8 cellular contexts compared by ENCODE assay signal in the genomic region with DNA sequence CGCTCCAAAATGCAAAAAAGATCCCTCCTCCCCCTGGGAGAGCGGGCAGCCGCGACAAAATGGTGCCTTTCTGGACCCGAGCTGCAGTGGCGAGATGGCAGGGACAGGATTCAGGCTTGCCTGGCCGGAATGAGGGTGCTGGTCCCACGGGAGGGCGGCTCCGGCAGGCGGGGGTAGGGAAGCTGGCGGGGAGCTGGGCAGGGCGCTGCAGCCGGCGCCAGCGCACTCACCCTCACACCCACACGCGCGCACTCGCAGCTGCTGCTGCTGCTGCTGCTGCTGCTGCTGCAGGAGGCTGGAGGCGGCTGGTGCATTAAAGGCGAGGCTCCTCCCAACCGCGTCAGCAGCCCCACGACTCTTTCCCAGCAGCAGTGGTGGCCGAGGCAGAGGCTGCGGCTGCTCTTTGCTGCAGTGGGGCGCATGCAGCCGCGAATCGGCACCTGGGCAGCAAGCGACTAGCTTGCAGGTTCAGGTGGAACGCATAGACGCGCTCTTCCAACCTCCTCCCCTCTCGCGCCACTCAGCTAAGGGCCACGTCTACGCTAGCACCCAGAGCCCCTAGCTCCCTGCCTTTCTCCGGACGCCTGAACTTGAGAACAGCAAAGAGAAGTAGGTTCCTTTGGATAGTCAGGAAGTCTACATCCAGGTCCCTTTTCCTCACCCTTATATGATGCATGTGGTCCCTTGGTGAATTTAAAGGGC. TPM values are rescaled to one million over a fixed set of nuclear protein-coding genes. Genes with fewer than 3 reads are reported as not detected.
A peak's percentile ranks its signal among the peaks of the same experiment; 100 is the strongest.
DNase-seq lines count a peak whose midpoint lies in the region; ATAC-seq, FAIRE-seq and TF ChIP-seq lines count a peak whose summit lies in the region.

TSS of gene PPP2R2B (minus strand) at position 287 of the 702 bp plus-strand sequence.

- no peak for FAIRE-seq in GM12892 (lab: Jason Lieb, UNC)

- ATAC-seq in HG02759 (IDR thresholded peaks at IDR 0.05; ENCODE audit: unreplicated experiment): peak; percentile 60
- no peak for ATAC-seq in HG03025 (IDR thresholded peaks at IDR 0.05; ENCODE audit: low FRiP score, unreplicated experiment)

- peak; percentile 71 for DNase-seq in COR-L47 (lab: John Stamatoyannopoulos, UW)
- DNase-seq in SHP77 treated with DMSO at 0.1 percent for 48 hours (lab: John Stamatoyannopoulos, UW): peak; percentile 35
- peak; percentile 9 for DNase-seq in amniotic epithelial cell (ENCODE audit: low read depth)
- peak; percentile 52 for DNase-seq in hepatic stellate cell (ENCODE audit: low spot score)
- DNase-seq in posterior vena cava (ENCODE audit: low spot score): peak; percentile 81
- no peak for DNase-seq in GM12892 (ENCODE audit: insufficient read length)

- TF ChIP-seq POLR2A in GM12892 (IDR thresholded peaks at IDR 0.05; ENCODE audit: low read depth, low read length): no peak

- intact Hi-C loops in posterior vena cava (cut with DNase I): loop anchor here in 1 of 2 donors (10.0 kb wide), 1 partner anchor 64 kb away; no protein-coding TSS in a partner anchor

RNA-seq across cellular contexts. Expression of gene PPP2R2B, which starts in this region (rescaled TPM):
- total RNA-seq in posterior vena cava: 10 to 100 TPM; 17.3 to 53.1 TPM
- polyA plus RNA-seq in GM12892 (2012; ENCODE audit: missing spikeins): not detected
